11 cellular contexts compared by ENCODE assay signal in genomic region chr14:89336338-89336737, GRCh38.
DNase-seq lines count a peak whose midpoint lies in the region; ATAC-seq, FAIRE-seq and TF ChIP-seq lines count a peak whose summit lies in the region.
"Had no signal": no experiment of that assay in that cellular context is flagged by ENCODE, and none has a peak within 500 bp of the region (broad histone marks: within the 10 kb centered on the region; RNA-seq: fewer than 3 reads in every experiment).

No MANE protein-coding gene starts in this region.

- POLR2A ChIA-PET in HepG2 (lab: Yijun Ruan, JAX), result interaction anchor here (1.1 to 2.1 kb wide), 2 partner anchors 16 to 32 kb away, joined by 3 to 10 read pairs; no protein-coding TSS in a partner anchor

- TF ChIP-seq CTCF in HepG2 (CRISPR knock-in tag; IDR thresholded peaks at IDR 0.05) (peak; percentile 25; the same call in 1 of the 2 replicates), right lobe of liver (IDR thresholded peaks at IDR 0.05) (peak in 1 of 4 donors; percentile 7), vagina (IDR thresholded peaks at IDR 0.05) (no peak)

- WGBS in HepG2 (ENCODE audit: low lambda C conversion rate), result 92% methylated on average over 3 of the region's 3 CpGs
- WGBS in right lobe of liver (ENCODE audit: insufficient coverage, low coverage, low lambda C conversion rate, missing lambda C conversion rate), result 71% methylated on average over 2 of the region's 3 CpGs

- no peak for TF ChIP-seq RAD21 in HepG2 (CRISPR knock-in tag; IDR thresholded peaks at IDR 0.05)

- H3K79me2 ChIP-seq in HepG2 (ENCODE audit: insufficient read depth, low read length), result peaks cover 52% of the 10 kb centered on the region

- peaks cover 9% of the 10 kb centered on the region for H3K36me3 Mint-ChIP-seq in central memory CD8-positive, alpha-beta T cell (ENCODE audit: insufficient read depth)

- peaks cover 9 to 12% of the 10 kb centered on the region in 2 experiments; a peak in 4 of 5 replicates for H3K36me3 ChIP-seq in HepG2 (replicated peaks in 1 of 2; ENCODE audit: control insufficient read depth in 1 of 2, insufficient read depth in 2 of 2, low read length in 2 of 2)
- no peaks in the 10 kb centered on the region for H3K36me3 ChIP-seq in right lobe of liver
- H3K36me3 ChIP-seq in vagina, result no peaks in the 10 kb centered on the region

- H3K27me3 Mint-ChIP-seq in central memory CD8-positive, alpha-beta T cell, result no peaks in the 10 kb centered on the region

- peak; percentile 21 for ATAC-seq in HepG2
- no peak for ATAC-seq in right lobe of liver
- peak; percentile 56 for ATAC-seq in HG02798 (IDR thresholded peaks at IDR 0.05; ENCODE audit: poor library complexity, unreplicated experiment)
- no peak for ATAC-seq in central memory CD8-positive, alpha-beta T cell (replicated peaks; ENCODE audit: extremely low read depth, poor library complexity, severe bottlenecking)
- ATAC-seq in GM19395 (IDR thresholded peaks at IDR 0.05; ENCODE audit: unreplicated experiment), result no peak

- H4K20me1 ChIP-seq in HepG2 (ENCODE audit: insufficient read depth, low read length), result no peaks in the 10 kb centered on the region

- H3K9me3 ChIP-seq in HepG2 (ENCODE audit: low read length) (no peaks in the 10 kb centered on the region), right lobe of liver (no peaks in the 10 kb centered on the region), vagina (no peaks in the 10 kb centered on the region)

- H3K9ac ChIP-seq in HepG2 (ENCODE audit: insufficient read depth, low read depth, low read length), result no peak overlapping the region

- H3K27me3 ChIP-seq in HepG2 (ENCODE audit: control insufficient read depth in 1 of 2, insufficient read depth in 2 of 2, low read length in 2 of 2) (no peaks in the 10 kb centered on the region), right lobe of liver (no peaks in the 10 kb centered on the region), vagina (no peaks in the 10 kb centered on the region)

- intact Hi-C loops in HepG2 (cut with micrococcal nuclease; ENCODE audit: unreplicated experiment), result loop anchor here (5.0 kb wide), 1 partner anchor 81 kb away; the partner anchor contains the start of gene FOXN3
- intact Hi-C loops in right lobe of liver (cut with DNase I), result no loop called here
- intact Hi-C loops in vagina (cut with DNase I), result no loop called here

- TF ChIP-seq POLR2A in HepG2 (IDR thresholded peaks at IDR 0.05; ENCODE audit: insufficient read depth in 1 of 2, low read depth in 2 of 2, low read length in 2 of 2) (no peak), right lobe of liver (IDR thresholded peaks at IDR 0.05) (no peak), vagina (IDR thresholded peaks at IDR 0.05) (no peak)

- no peak for TF ChIP-seq EP300 in HepG2 (IDR thresholded peaks at IDR 0.05; ENCODE audit: low read depth in 2 of 2, low read length in 2 of 2)
- no peak for TF ChIP-seq EP300 in HepG2 (CRISPR knock-in tag; IDR thresholded peaks at IDR 0.05; ENCODE audit: borderline replicate concordance)

- H3K4me2 ChIP-seq in HepG2 (ENCODE audit: low read depth, low read length), result no peak overlapping the region

- H3K4me1 Mint-ChIP-seq in central memory CD8-positive, alpha-beta T cell, result peaks cover 42% of the 10 kb centered on the region

- H3K4me3 Mint-ChIP-seq in central memory CD8-positive, alpha-beta T cell, result no peak overlapping the region
- H3K4me3 Mint-ChIP-seq: activated T-helper 1 cell treated with anti-CD3 and anti-CD28 coated beads, Interleukin-12 subunit alpha, Interleukin-12 subunit beta, Interleukin-2, Interleukin-4 antibody, amounts not matched to agents 30 ng/mL and 10 ng/mL and 1 ng/mL, durations not matched to agents 14 hours and 24 hours and 36 hours had no signal

- H3K27ac ChIP-seq in HepG2 (ENCODE audit: extremely low read length, insufficient read depth, low read length), result no peak overlapping the region
- no peak overlapping the region for H3K27ac ChIP-seq in right lobe of liver
- peak overlapping the region; percentile 81 for H3K27ac ChIP-seq in vagina

- H3K9me3 Mint-ChIP-seq in central memory CD8-positive, alpha-beta T cell, result no peaks in the 10 kb centered on the region
- H3K9me3 Mint-ChIP-seq: activated T-helper 1 cell treated with anti-CD3 and anti-CD28 coated beads, Interleukin-12 subunit alpha, Interleukin-12 subunit beta, Interleukin-2, Interleukin-4 antibody, amounts not matched to agents 30 ng/mL and 10 ng/mL and 1 ng/mL, durations not matched to agents 14 hours and 24 hours and 36 hours had no signal

- H2AFZ ChIP-seq in HepG2 (ENCODE audit: low read length), result no peak overlapping the region

- peak; percentile 30 for FAIRE-seq in HepG2 (lab: Jason Lieb, UNC)

- BruUV-seq in HepG2 (replicated peaks; lab: Mats Ljungman, UMichigan), result no TSS peak

- peaks cover 72% of the 10 kb centered on the region for H3K4me1 ChIP-seq in HepG2 (ENCODE audit: insufficient read depth, low read length)
- peaks cover 0 to 38% (median 12%) of the 10 kb centered on the region in 4 donors for H3K4me1 ChIP-seq in right lobe of liver
- H3K4me1 ChIP-seq in vagina, result peaks cover 39% of the 10 kb centered on the region

- H3K27ac Mint-ChIP-seq in central memory CD8-positive, alpha-beta T cell (ENCODE audit: low read depth), result peak overlapping the region; percentile 56
- H3K27ac Mint-ChIP-seq: activated T-helper 1 cell treated with anti-CD3 and anti-CD28 coated beads, Interleukin-12 subunit alpha, Interleukin-12 subunit beta, Interleukin-2, Interleukin-4 antibody, amounts not matched to agents 30 ng/mL and 10 ng/mL and 1 ng/mL, durations not matched to agents 14 hours and 24 hours and 36 hours had no signal

- CTCF ChIA-PET in HepG2 (lab: Yijun Ruan, JAX; ENCODE audit: low intra/inter-chr PET ratio, low total read pairs), result interaction anchor here (1.0 kb wide), 1 partner anchor 81 kb away, joined by 3 read pairs; the partner anchor contains the start of gene FOXN3

- no peak overlapping the region for H3K4me3 ChIP-seq in HepG2 (replicated peaks in 1 of 3; ENCODE audit: insufficient read depth in 1 of 3, low read depth in 2 of 3, low read length in 3 of 3)
- H3K4me3 ChIP-seq in right lobe of liver, result no peak overlapping the region
- no peak overlapping the region for H3K4me3 ChIP-seq in vagina

- DNase-seq in HepG2 (ENCODE audit: low spot score), result peak; percentile 27
- DNase-seq in right lobe of liver, result no peak
- DNase-seq in central memory CD8-positive, alpha-beta T cell (ENCODE audit: low spot score in 2 of 2), result no peak
- DNase-seq in vagina (ENCODE audit: extremely low spot score in 2 of 2), result no peak
- DNase-seq in DMS79 treated with DMSO at 0.1 percent for 48 hours (lab: John Stamatoyannopoulos, UW), result no peak
- no peak for DNase-seq in GDM1 (lab: John Stamatoyannopoulos, UW)
- DNase-seq: C1 segment of cervical spinal cord; stimulated activated CD4-positive, alpha-beta T cell treated with anti-CD3 and anti-CD28 coated beads, Interleukin-15, amount 100 ng/mL, for 24 hours had no signal

- in situ Hi-C loops in HepG2 (cut with HindIII; ENCODE audit: extremely low pct_ligation_motif_present, low pct_unique_long_range_greater_than_20kb), result no loop called here

TF ChIP-seq in HepG2, 621 proteins besides CTCF, POLR2A, EP300 and RAD21:
- peak; percentile 35 for TF ChIP-seq STAG1 (CRISPR knock-in tag; IDR thresholded peaks at IDR 0.05)
- TF ChIP-seq GATAD2A (CRISPR knock-in tag; IDR thresholded peaks at IDR 0.05), result 0 out of 2 replicates have a peak, but pooled peaks have one; percentile 13
- TF ChIP-seq NR1H2 (CRISPR knock-in tag; IDR thresholded peaks at IDR 0.05; ENCODE audit: borderline replicate concordance, low read depth), result no peak
- TF ChIP-seq, protein P1, sequence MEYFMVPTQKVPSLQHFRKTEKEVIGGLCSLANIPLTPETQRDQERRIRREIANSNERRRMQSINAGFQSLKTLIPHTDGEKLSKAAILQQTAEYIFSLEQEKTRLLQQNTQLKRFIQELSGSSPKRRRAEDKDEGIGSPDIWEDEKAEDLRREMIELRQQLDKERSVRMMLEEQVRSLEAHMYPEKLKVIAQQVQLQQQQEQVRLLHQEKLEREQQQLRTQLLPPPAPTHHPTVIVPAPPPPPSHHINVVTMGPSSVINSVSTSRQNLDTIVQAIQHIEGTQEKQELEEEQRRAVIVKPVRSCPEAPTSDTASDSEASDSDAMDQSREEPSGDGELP (IDR thresholded peaks at IDR 0.05; ENCODE audit: borderline replicate concordance, low read depth), result no peak

Comparison
In these comparisons a context has a peak if more than half of its experiments do, and no peak if none do; other contexts are left out.
1. ATAC-seq: peak in HepG2 (single experiment) and HG02798 (single experiment); none in right lobe of liver (0 of 4), central memory CD8-positive, alpha-beta T cell (single experiment) and GM19395 (single experiment).